In the genomic region with DNA sequence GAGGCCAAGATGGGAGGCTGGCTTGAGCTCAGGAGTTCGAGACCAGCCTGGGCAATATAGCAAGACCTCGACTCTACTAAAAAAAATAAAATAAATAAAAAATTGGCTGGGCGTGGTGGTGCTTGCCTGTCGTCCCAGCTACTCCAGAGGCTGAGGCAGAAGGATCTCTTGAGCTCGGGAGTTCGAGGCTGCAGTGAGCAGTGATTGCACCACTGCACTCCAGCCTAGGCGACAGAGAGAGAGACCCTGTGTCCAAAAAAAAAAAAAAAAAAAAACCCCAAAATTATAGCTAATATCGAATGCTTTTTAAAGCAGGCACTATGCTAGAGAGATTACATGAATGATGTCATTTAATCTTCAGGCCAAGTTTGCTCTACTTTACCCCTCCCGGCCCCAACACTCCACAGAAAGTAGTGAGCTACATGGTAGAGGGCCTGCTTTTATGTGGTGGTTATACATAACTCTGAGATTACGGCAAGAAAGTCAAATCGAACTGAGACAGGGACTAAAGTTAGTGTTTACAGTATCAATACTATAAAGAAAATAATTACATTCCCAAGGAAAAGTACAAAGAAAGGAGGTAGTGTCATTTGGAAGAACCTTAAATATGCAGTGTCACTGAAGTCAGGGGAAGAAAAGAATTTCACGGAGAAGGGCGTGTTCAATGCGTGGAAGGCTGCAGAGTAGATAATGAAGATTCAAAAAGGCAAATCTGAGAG, we compare ENCODE assay signal across 9 cellular contexts. TPM values are rescaled to one million over a fixed set of nuclear protein-coding genes. Genes with fewer than 3 reads are reported as not detected.
DNase-seq lines count a peak whose midpoint lies in the region; ATAC-seq, FAIRE-seq and TF ChIP-seq lines count a peak whose summit lies in the region.
"Had no signal": no experiment of that assay in that cellular context is flagged by ENCODE, and none has a peak within 500 bp of the region (broad histone marks: within the 10 kb centered on the region; RNA-seq: fewer than 3 reads in every experiment).

No MANE protein-coding gene starts in this region.

- peak overlapping the region; percentile 87 to 96 for H3K9ac ChIP-seq in K562 (ENCODE audit: insufficient read depth in 1 of 2, low read depth in 2 of 2, low read length in 2 of 2)

- peak; percentile 75 for FAIRE-seq in K562 (lab: Jason Lieb, UNC)
- FAIRE-seq: colon had no signal

- peaks cover 11 to 13% of the 10 kb centered on the region in 2 experiments; a peak in 4 of 5 replicates for H3K4me1 ChIP-seq in K562 (replicated peaks in 1 of 2; ENCODE audit: control insufficient read depth in 2 of 2, insufficient read depth in 2 of 2, low read length in 2 of 2)
- peaks cover 18% of the 10 kb centered on the region for H3K4me1 ChIP-seq in mesodermal cell (ENCODE audit: control insufficient read depth, insufficient read depth, low read length, poor library complexity, severe bottlenecking)

- peak overlapping the region; percentile 92 for H3K27ac ChIP-seq in K562 (ENCODE audit: extremely low read depth, low read depth, low read length)
- no peak overlapping the region for H3K27ac ChIP-seq in mesodermal cell (ENCODE audit: low read depth, low read length, severe bottlenecking)

- H4K20me1 ChIP-seq in K562 (replicated peaks; ENCODE audit: control insufficient read depth, insufficient read depth, low read length), result peaks cover 4% of the 10 kb centered on the region; the same call in 1 of the 2 replicates

- H3K27ac Mint-ChIP-seq in stimulated activated naive CD8-positive, alpha-beta T cell treated with anti-CD3 and anti-CD28 coated beads, Interleukin-15, Interleukin-2, amounts not matched to agents 100 ng/mL and 50 ng/mL, for 24 hours, result peak overlapping the region; percentile 96

- TF ChIP-seq EP300 in K562 (IDR thresholded peaks at IDR 0.05; ENCODE audit: low read length), result no peak

- no peaks in the 10 kb centered on the region for H3K27me3 Mint-ChIP-seq in stimulated activated naive CD8-positive, alpha-beta T cell treated with anti-CD3 and anti-CD28 coated beads, Interleukin-15, Interleukin-2, amounts not matched to agents 100 ng/mL and 50 ng/mL, for 24 hours

- H3K9me3 ChIP-seq in K562 (replicated peaks; ENCODE audit: control insufficient read depth, insufficient read depth, low read depth, low read length) (no peaks in the 10 kb centered on the region), mesodermal cell (ENCODE audit: control insufficient read depth, low read length) (no peaks in the 10 kb centered on the region)

- TSS peak; percentile 52 for BruUV-seq in K562 (replicated peaks; lab: Mats Ljungman, UMichigan)

- H3K79me2 ChIP-seq in K562 (ENCODE audit: control insufficient read depth, insufficient read depth, low read length), result peaks cover 55% of the 10 kb centered on the region

- WGBS in K562 (ENCODE audit: insufficient coverage, low coverage, missing lambda C conversion rate), result 13% methylated on average over 14 of the region's 14 CpGs
- 50 to 52% methylated on average over 7 of the region's 14 CpGs for WGBS in mesodermal cell (ENCODE audit: insufficient coverage in 2 of 2), 2 experiments

- DNase-seq in stimulated activated naive CD8-positive, alpha-beta T cell treated with anti-CD3 and anti-CD28 coated beads, Interleukin-15, Interleukin-2, amounts not matched to agents 100 U/mL and 50 U/mL, for 24 hours, result no peak
- DNase-seq in K562 (ENCODE audit: extremely low read depth in 1 of 4, low spot score in 3 of 4) (peak in 2 of 4 experiments; percentile 41 to 42), T-helper 9 cell (no peak), NCI-H345 treated with DMSO at 0.1 percent for 48 hours (lab: John Stamatoyannopoulos, UW; ENCODE audit: unreplicated experiment) (no peak)
- no peak for DNase-seq in stimulated activated CD4-positive, alpha-beta T cell treated with anti-CD3 and anti-CD28 coated beads, Interleukin-12 subunit alpha, Interleukin-12 subunit beta, amount 100 ng/mL, for 4 hours

- H3K4me3 ChIP-seq in K562, result peak overlapping the region; percentile 98
- H3K4me3 ChIP-seq in mesodermal cell (ENCODE audit: extremely low read depth, insufficient read depth, low read length, poor library complexity, severe bottlenecking), result peak overlapping the region; percentile 96

- no peak for TF ChIP-seq CTCF in K562 (IDR thresholded peaks at IDR 0.05 in 2 of 3, conservative IDR thresholded peaks at IDR 0.05 in 1 of 3; ENCODE audit: insufficient read depth in 2 of 3, low read depth in 1 of 3, low read length in 3 of 3)

- no peaks in the 10 kb centered on the region for H3K9me1 ChIP-seq in K562 (ENCODE audit: control insufficient read depth, insufficient read depth, low read length)

- H3K36me3 Mint-ChIP-seq in stimulated activated naive CD8-positive, alpha-beta T cell treated with anti-CD3 and anti-CD28 coated beads, Interleukin-15, Interleukin-2, amounts not matched to agents 100 ng/mL and 50 ng/mL, for 24 hours (ENCODE audit: low read depth), result peaks cover 45% of the 10 kb centered on the region

- H3K9me3 Mint-ChIP-seq in stimulated activated naive CD8-positive, alpha-beta T cell treated with anti-CD3 and anti-CD28 coated beads, Interleukin-15, Interleukin-2, amounts not matched to agents 100 ng/mL and 50 ng/mL, for 24 hours, result no peaks in the 10 kb centered on the region

- in situ Hi-C loops in K562 (cut with MboI), result loop anchor here (10.0 to 25.0 kb wide), 2 partner anchors 292 to 1305 kb away; a partner anchor contains a TSS

- H3K4me2 ChIP-seq in K562 (ENCODE audit: insufficient read depth, low read length), result peak overlapping the region; percentile 95

- intact Hi-C loops in K562 (cut with micrococcal nuclease), result loop anchor here (10.0 kb wide), 1 partner anchor 462 kb away; no protein-coding TSS in a partner anchor

- TF ChIP-seq RAD21 in K562 (CRISPR knock-in tag; conservative IDR thresholded peaks at IDR 0.05 in 1 of 2, IDR thresholded peaks at IDR 0.05 in 1 of 2), result no peak

- no peak for TF ChIP-seq POLR2A in K562 (conservative IDR thresholded peaks at IDR 0.05)

- CTCF ChIA-PET in K562 (lab: Yijun Ruan, JAX; ENCODE audit: low intra/inter-chr PET ratio), result interaction anchor here (0.6 kb wide), 1 partner anchor 72 kb away, joined by 3 read pairs; no protein-coding TSS in a partner anchor

- peak overlapping the region; percentile 94 for H3K4me3 Mint-ChIP-seq in stimulated activated naive CD8-positive, alpha-beta T cell treated with anti-CD3 and anti-CD28 coated beads, Interleukin-15, Interleukin-2, amounts not matched to agents 100 ng/mL and 50 ng/mL, for 24 hours

- no peak for ATAC-seq in stimulated activated naive CD8-positive, alpha-beta T cell treated with anti-CD3 and anti-CD28 coated beads, Interleukin-15, Interleukin-2, amounts not matched to agents 100 U/mL and 50 U/mL, for 24 hours
- ATAC-seq in K562, result peak; percentile 45
- ATAC-seq in HG02588 (IDR thresholded peaks at IDR 0.05; ENCODE audit: unreplicated experiment), result no peak

- H3K36me3 ChIP-seq in K562 (ENCODE audit: control insufficient read depth, insufficient read depth, low read length) (peaks cover 40% of the 10 kb centered on the region; the same call in 2 of the 3 replicates), mesodermal cell (ENCODE audit: control insufficient read depth, insufficient read depth, low read length) (peaks cover 40% of the 10 kb centered on the region)

- no peaks in the 10 kb centered on the region for H3K27me3 ChIP-seq in K562 (ENCODE audit: control insufficient read depth in 2 of 2, insufficient read depth in 2 of 2, low read length in 2 of 2)

- peak overlapping the region; percentile 99 for H2AFZ ChIP-seq in K562 (ENCODE audit: low read depth, low read length)

- POLR2A ChIA-PET in K562 (lab: Yijun Ruan, JAX), result interaction anchor here (0.7 to 1.5 kb wide), 4 partner anchors 9 to 422 kb away, joined by 3 to 5 read pairs (median 4); no protein-coding TSS in a partner anchor

- H3K4me1 Mint-ChIP-seq in stimulated activated naive CD8-positive, alpha-beta T cell treated with anti-CD3 and anti-CD28 coated beads, Interleukin-15, Interleukin-2, amounts not matched to agents 100 ng/mL and 50 ng/mL, for 24 hours (ENCODE audit: low read depth), result peaks cover 77% of the 10 kb centered on the region

TF ChIP-seq in K562, 482 proteins besides CTCF, POLR2A, EP300 and RAD21 (continues in another document):
- TF ChIP-seq CEBPG (CRISPR knock-in tag; IDR thresholded peaks at IDR 0.05) (no peak), CEBPG (tag; conservative IDR thresholded peaks at IDR 0.05 in 1 of 2, IDR thresholded peaks at IDR 0.05 in 1 of 2) (0 out of 4 replicates have a peak, but pooled peaks of 1 of the 2 experiments have one; percentile 19), ZNF175 (CRISPR knock-in tag; IDR thresholded peaks at IDR 0.05; ENCODE audit: low read depth) (no peak), ZNF212 (CRISPR knock-in tag; IDR thresholded peaks at IDR 0.05) (no peak), MAFG (tag; conservative IDR thresholded peaks at IDR 0.05) (peak; percentile 85), NFE2 (IDR thresholded peaks at IDR 0.05; ENCODE audit: low read depth) (peak; percentile 76), ZNF316 (IDR thresholded peaks at IDR 0.05) (peak; percentile 79)

RNA-seq across cellular contexts. Expression of a gene that starts 1.1 kb away (rescaled TPM):
- 139 and 159 TPM in 2 replicates for total RNA-seq in K562 (2011; cell fraction: chromatin; rRNA removed; ENCODE audit: low replicate concordance)
- 115 and 135 TPM in 2 replicates for total RNA-seq in K562 (2011; cell fraction: nucleolus; rRNA removed)
- total RNA-seq in K562 (2011; cell fraction: nucleoplasm; rRNA removed), result 131 and 142 TPM in 2 replicates
- total RNA-seq in K562 (2014; rRNA removed) (43.1 and 50.7 TPM in 2 replicates), K562 (2014; rRNA removed; fragmentation: Illumina TruSeq; extraction: Trizol) (48.5 and 50.4 TPM in 2 replicates), K562 (2015; rRNA removed; fragmentation: Illumina TruSeq; extraction: Trizol) (58.3 and 59.7 TPM in 2 replicates), K562 (2021) (40.3 and 45.3 TPM in 2 replicates)
- polyA plus RNA-seq in K562 (2011; rRNA removed) (89.7 and 97.4 TPM in 2 replicates), K562 (2014; fragmentation: Illumina TruSeq; extraction: Trizol) (47.4 and 59.0 TPM in 2 replicates), K562 (2014; fragmentation: Nextera tagmentation; extraction: Ambion mirVana) (10 to 100 TPM; 13.4 to 16.0 TPM), K562 (2014; rRNA removed) (55.7 and 67.1 TPM in 2 replicates)
- polyA plus RNA-seq in K562 (2011; cell fraction: cytosol; rRNA removed), result 56.3 and 64.5 TPM in 2 replicates
- 79.3 and 86.1 TPM in 2 replicates for polyA plus RNA-seq in K562 (2011; cell fraction: nucleus; rRNA removed)
- 29.5 and 33.0 TPM in 2 replicates for polyA plus RNA-seq in K562 (2012)
- 60.4 and 68.2 TPM in 2 replicates for polyA minus RNA-seq in K562 (2011; rRNA and poly(A)+ RNA removed)
- polyA minus RNA-seq in K562 (2011; cell fraction: cytosol; rRNA and poly(A)+ RNA removed), result 28.1 and 29.3 TPM in 2 replicates
- 49.1 and 67.0 TPM in 2 replicates for polyA minus RNA-seq in K562 (2011; cell fraction: nucleus; rRNA and poly(A)+ RNA removed)
- 42.2 TPM for polyA plus RNA-seq in mesodermal cell (2013, experiment 1 of 2)
- polyA plus RNA-seq in mesodermal cell (2013, experiment 2 of 2), result 40.8 TPM
